Comparison of ENCODE assay signal across 8 cellular contexts in the genomic region with DNA sequence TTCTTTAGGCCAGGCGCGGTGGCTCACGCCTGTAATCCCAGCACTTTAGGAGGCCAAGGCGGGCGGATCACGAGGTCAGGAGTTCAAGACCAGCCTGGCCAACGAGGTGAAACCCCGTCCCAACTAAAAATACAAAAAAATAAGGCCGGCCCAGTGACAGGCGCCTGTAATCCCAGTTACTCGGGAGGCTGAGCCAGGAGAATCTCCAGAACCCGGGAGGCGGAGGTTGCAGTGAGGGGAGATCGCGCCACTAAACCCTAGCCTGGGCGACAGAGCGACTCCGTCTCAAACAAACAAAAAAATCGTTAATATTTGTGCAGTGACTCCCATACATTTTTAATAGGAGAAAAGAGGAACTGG. TPM values are rescaled to one million over a fixed set of nuclear protein-coding genes. Genes with fewer than 3 reads are reported as not detected.
DNase-seq lines count a peak whose midpoint lies in the region; ATAC-seq and TF ChIP-seq lines count a peak whose summit lies in the region.
"Not testable (repeated sequence)": the region's sequence is repeated elsewhere in the genome, so short reads cannot be mapped to it uniquely, and the experiment has no call there.

No MANE protein-coding gene starts in this region.

- WGBS in esophagus, 2 donors = 1 to 2% methylated on average over 19 of the region's 19 CpGs
- under 1% methylated on average over 19 of the region's 19 CpGs for WGBS in right lobe of liver (ENCODE audit: insufficient coverage, low coverage, low lambda C conversion rate, missing lambda C conversion rate)

- TF ChIP-seq POLR2A in right lobe of liver (IDR thresholded peaks at IDR 0.05); vagina (IDR thresholded peaks at IDR 0.05): not testable (repeated sequence)

- peaks cover 16% of the 10 kb centered on the region for H3K4me1 Mint-ChIP-seq in activated naive CD8-positive, alpha-beta T cell treated with anti-CD3 and anti-CD28 coated beads, Interleukin-2, amount 10 ng/mL, durations not matched to agents 7 days and 5 days

- H3K27ac ChIP-seq in SJSA1 = peak overlapping the region; percentile 68
- peak overlapping the region; percentile 87 to 95 for H3K27ac ChIP-seq in esophagus (ENCODE audit: low read depth in 2 of 2, low read length in 1 of 2)
- H3K27ac ChIP-seq in right lobe of liver = peak overlapping the region; percentile 40 to 82 (median 69)
- H3K27ac ChIP-seq in rectal smooth muscle tissue (ENCODE audit: low read depth, low read length) = peak overlapping the region; percentile 92
- H3K27ac ChIP-seq in vagina = peak overlapping the region; percentile 70

- peak overlapping the region; percentile 96 for H3K27ac Mint-ChIP-seq in activated naive CD8-positive, alpha-beta T cell treated with anti-CD3 and anti-CD28 coated beads, Interleukin-2, amount 10 ng/mL, durations not matched to agents 7 days and 5 days

- DNase-seq in SJSA1 (ENCODE audit: low read depth in 1 of 2, low spot score in 2 of 2); right lobe of liver; vagina (ENCODE audit: extremely low spot score in 2 of 2): not testable (repeated sequence)
- peak; percentile 34 for DNase-seq in activated naive CD8-positive, alpha-beta T cell treated with anti-CD3 and anti-CD28 coated beads, Interleukin-2, amount 10 ng/mL, durations not matched to agents 7 days and 5 days

- not testable (repeated sequence) for H3K9me3 ChIP-seq in SJSA1 (replicated peaks); esophagus (ENCODE audit: control insufficient read depth in 2 of 2, insufficient read depth in 1 of 2, low read depth in 1 of 2, low read length in 1 of 2); right lobe of liver; vagina

- H3K27me3 Mint-ChIP-seq in activated naive CD8-positive, alpha-beta T cell treated with anti-CD3 and anti-CD28 coated beads, Interleukin-2, amount 10 ng/mL, durations not matched to agents 7 days and 5 days = not testable (repeated sequence)

- TF ChIP-seq CTCF in right lobe of liver (IDR thresholded peaks at IDR 0.05); vagina (IDR thresholded peaks at IDR 0.05): not testable (repeated sequence)

- not testable (repeated sequence) for H3K27me3 ChIP-seq in SJSA1 (replicated peaks); esophagus (ENCODE audit: control insufficient read depth in 1 of 2, insufficient read depth in 2 of 2, low read length in 2 of 2); right lobe of liver; rectal smooth muscle tissue (ENCODE audit: control insufficient read depth, insufficient read depth, low read length); vagina

- H3K4me3 ChIP-seq in SJSA1 (peak overlapping the region; percentile 60), esophagus (ENCODE audit: low read depth in 1 of 2, low read length in 2 of 2) (peak overlapping the region; percentile 95 to 97), right lobe of liver (peak overlapping the region; percentile 80 to 88 (median 80)), rectal smooth muscle tissue (ENCODE audit: low read length) (peak overlapping the region; percentile 91), vagina (peak overlapping the region; percentile 57 to 78)

- peaks cover 26% of the 10 kb centered on the region for H3K9me3 Mint-ChIP-seq in activated naive CD8-positive, alpha-beta T cell treated with anti-CD3 and anti-CD28 coated beads, Interleukin-2, amount 10 ng/mL, durations not matched to agents 7 days and 5 days

- peaks cover 43% of the 10 kb centered on the region for H3K36me3 Mint-ChIP-seq in activated naive CD8-positive, alpha-beta T cell treated with anti-CD3 and anti-CD28 coated beads, Interleukin-2, amount 10 ng/mL, durations not matched to agents 7 days and 5 days

- ATAC-seq in GM18511 (IDR thresholded peaks at IDR 0.05; ENCODE audit: unreplicated experiment) (peak; percentile 14), HG03064 (IDR thresholded peaks at IDR 0.05; ENCODE audit: low read depth, unreplicated experiment) (peak; percentile 14), right lobe of liver (peak in 3 of 4 donors; percentile 12 to 24 (median 23))
- peak; percentile 3 for ATAC-seq in activated naive CD8-positive, alpha-beta T cell treated with anti-CD3 and anti-CD28 coated beads, Interleukin-2, amount 10 ng/mL, durations not matched to agents 7 days and 5 days (ENCODE audit: low read depth)

- intact Hi-C loops in right lobe of liver (cut with DNase I); vagina (cut with DNase I): not testable (repeated sequence)

- POLR2A ChIA-PET in activated naive CD8-positive, alpha-beta T cell treated with anti-CD3 and anti-CD28 coated beads, Interleukin-2, amount 10 ng/mL, durations not matched to agents 7 days and 5 days (lab: Charles Lee) = interaction anchor here (1.0 to 2.1 kb wide), 12 partner anchors 12 to 1507 kb away, joined by 3 to 29 read pairs (median 6); a partner anchor contains a TSS

- not testable (repeated sequence) for H3K4me1 ChIP-seq in SJSA1 (replicated peaks); esophagus (ENCODE audit: control insufficient read depth in 2 of 2, insufficient read depth in 2 of 2, low read length in 1 of 2); right lobe of liver; rectal smooth muscle tissue (ENCODE audit: control insufficient read depth, insufficient read depth, low read length)
- peaks cover 14% of the 10 kb centered on the region for H3K4me1 ChIP-seq in vagina

- H3K36me3 ChIP-seq in SJSA1 (peaks cover 45% of the 10 kb centered on the region), vagina (peaks cover 0 to 14% of the 10 kb centered on the region in 2 donors)
- H3K36me3 ChIP-seq in esophagus (ENCODE audit: control insufficient read depth in 2 of 2, insufficient read depth in 2 of 2, low read length in 1 of 2); right lobe of liver; rectal smooth muscle tissue (ENCODE audit: control insufficient read depth, insufficient read depth, low read length): not testable (repeated sequence)

- peak overlapping the region; percentile 91 for H3K9ac ChIP-seq in rectal smooth muscle tissue (ENCODE audit: low read length)

- peak overlapping the region; percentile 98 for H3K4me3 Mint-ChIP-seq in activated naive CD8-positive, alpha-beta T cell treated with anti-CD3 and anti-CD28 coated beads, Interleukin-2, amount 10 ng/mL, durations not matched to agents 7 days and 5 days

RNA-seq across cellular contexts. Expression of a gene that starts 0.7 kb away (rescaled TPM):
- total RNA-seq in SJSA1 (2014; rRNA removed; shearing (Covaris generic)) = 5.0 and 6.5 TPM in 2 replicates
- total RNA-seq in activated naive CD8-positive, alpha-beta T cell treated with anti-CD3 and anti-CD28 coated beads, Interleukin-2, amount 10 ng/mL, durations not matched to agents 7 days and 5 days = 10 to 100 TPM; 17.7 to 21.9 TPM
- polyA plus RNA-seq in esophagus = 1 to 10 TPM in 1 of 2 donors, under 1 TPM in 1; 0.87 to 1.4 TPM
- total RNA-seq in right lobe of liver (1 to 10 TPM; 1.4 to 4.1 (median 1.9) TPM), vagina (5.4 TPM)
